ENCODE assay signal across 1 cellular context in the genomic region with DNA sequence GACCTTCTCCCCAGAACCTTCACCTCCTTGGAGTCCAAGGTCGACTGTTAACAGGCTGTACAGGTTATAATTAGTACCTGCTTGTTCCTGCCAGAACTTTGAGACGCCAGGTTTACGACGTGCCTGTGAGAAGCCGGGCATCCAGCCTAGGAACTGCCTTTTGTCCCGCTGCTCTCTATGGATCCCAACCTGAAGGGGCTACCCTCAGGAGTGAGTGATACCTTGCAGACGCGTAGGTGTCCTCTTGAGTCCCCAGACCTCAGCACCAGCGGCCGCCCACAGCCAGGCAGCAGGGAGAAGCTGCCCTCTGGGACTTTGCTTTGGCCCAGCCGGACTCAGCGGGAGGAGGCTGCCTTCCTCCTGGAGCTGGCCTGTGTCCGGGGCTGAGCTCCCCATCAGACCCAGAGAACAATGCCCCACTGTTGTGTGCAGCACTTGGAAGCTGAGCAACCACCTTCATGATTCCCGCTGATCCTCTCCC.
TF ChIP-seq lines count a peak whose summit lies in the region.

No MANE protein-coding gene starts in this region.

TF ChIP-seq in HepG2, 621 proteins besides CTCF, POLR2A, EP300 and RAD21 (continued from another document and continues in another):
- TF ChIP-seq, protein P1, sequence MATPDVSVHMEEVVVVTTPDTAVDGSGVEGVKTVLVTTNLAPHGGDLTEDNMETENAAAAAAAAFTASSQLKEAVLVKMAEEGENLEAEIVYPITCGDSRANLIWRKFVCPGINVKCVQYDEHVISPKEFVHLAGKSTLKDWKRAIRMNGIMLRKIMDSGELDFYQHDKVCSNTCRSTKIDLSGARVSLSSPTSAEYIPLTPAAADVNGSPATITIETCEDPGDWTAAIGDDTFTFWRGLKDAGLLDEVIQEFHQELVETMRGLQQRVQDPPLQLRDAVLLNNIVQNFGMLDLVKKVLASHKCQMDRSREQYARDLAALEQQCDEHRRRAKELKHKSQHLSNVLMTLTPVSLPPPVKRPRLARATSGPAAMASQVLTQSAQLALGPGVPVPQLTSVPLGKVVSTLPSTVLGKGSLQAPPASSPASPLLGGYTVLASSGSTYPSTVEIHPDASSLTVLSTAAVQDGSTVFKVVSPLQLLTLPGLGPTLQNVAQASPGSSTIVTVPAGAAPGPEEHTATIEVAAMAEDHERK (CRISPR knock-in tag; IDR thresholded peaks at IDR 0.05; ENCODE audit: low read depth), result no peak
- TF ChIP-seq RFX1 (IDR thresholded peaks at IDR 0.05) (no peak), ZNF224 (CRISPR knock-in tag; IDR thresholded peaks at IDR 0.05) (no peak), ZNF282 (IDR thresholded peaks at IDR 0.05; ENCODE audit: partially characterized antibody) (no peak), ZNF775 (CRISPR knock-in tag; IDR thresholded peaks at IDR 0.05; ENCODE audit: borderline replicate concordance) (no peak), NPAS2 (CRISPR knock-in tag; IDR thresholded peaks at IDR 0.05; ENCODE audit: borderline replicate concordance) (no peak), ZNF776 (CRISPR knock-in tag; IDR thresholded peaks at IDR 0.05) (no peak), DMAP1 (CRISPR knock-in tag; IDR thresholded peaks at IDR 0.05) (no peak), NFIC (IDR thresholded peaks at IDR 0.05; ENCODE audit: low read length) (no peak), CEBPG (CRISPR knock-in tag; IDR thresholded peaks at IDR 0.05) (no peak), POLR2G (IDR thresholded peaks at IDR 0.05; ENCODE audit: low read depth, low read length) (no peak), RBFOX2 (IDR thresholded peaks at IDR 0.05; ENCODE audit: low read depth, low read length) (0 out of 2 replicates have a peak, but pooled peaks have one; percentile 30), ZNF292 (CRISPR knock-in tag; IDR thresholded peaks at IDR 0.05; ENCODE audit: borderline replicate concordance, low read depth) (peak; percentile 79; the same call in 1 of the 2 replicates), ZSCAN9 (CRISPR knock-in tag; IDR thresholded peaks at IDR 0.05; ENCODE audit: borderline replicate concordance) (no peak), HNRNPK (IDR thresholded peaks at IDR 0.05; ENCODE audit: low read depth, low read length, poor library complexity, severe bottlenecking) (no peak), ADNP (CRISPR knock-in tag; IDR thresholded peaks at IDR 0.05) (0 out of 2 replicates have a peak, but pooled peaks have one; percentile 55), ZNF12 (CRISPR knock-in tag; IDR thresholded peaks at IDR 0.05) (no peak), MTA1 (CRISPR knock-in tag; IDR thresholded peaks at IDR 0.05; ENCODE audit: borderline replicate concordance) (peak; percentile 43; the same call in 1 of the 2 replicates), ARHGAP35 (CRISPR knock-in tag; IDR thresholded peaks at IDR 0.05; ENCODE audit: borderline replicate concordance) (no peak), ZBTB7B (CRISPR knock-in tag; IDR thresholded peaks at IDR 0.05) (no peak), NCOA2 (CRISPR knock-in tag; IDR thresholded peaks at IDR 0.05) (no peak), SOX13 (IDR thresholded peaks at IDR 0.05) (no peak), SOX13 (CRISPR knock-in tag; conservative IDR thresholded peaks at IDR 0.05 in 1 of 2, IDR thresholded peaks at IDR 0.05 in 1 of 2) (peak in 1 of 2 experiments; percentile 46; a peak in 2 of 4 replicates), FIP1L1 (IDR thresholded peaks at IDR 0.05; ENCODE audit: borderline replicate concordance, insufficient read depth, low read depth, low read length) (no peak), ZNF644 (CRISPR knock-in tag; IDR thresholded peaks at IDR 0.05; ENCODE audit: low read depth) (no peak), EEA1 (CRISPR knock-in tag; IDR thresholded peaks at IDR 0.05; ENCODE audit: borderline replicate concordance) (no peak), YY1 (IDR thresholded peaks at IDR 0.05; ENCODE audit: insufficient read depth, insufficient replicate concordance, low read depth, low read length) (no peak), ZNF670 (CRISPR knock-in tag; IDR thresholded peaks at IDR 0.05; ENCODE audit: borderline replicate concordance) (no peak), KDM1A (CRISPR knock-in tag; IDR thresholded peaks at IDR 0.05) (no peak), LCORL (IDR thresholded peaks at IDR 0.05) (no peak), LCORL (CRISPR knock-in tag; IDR thresholded peaks at IDR 0.05) (0 out of 2 replicates have a peak, but pooled peaks have one; percentile 29), ZMYM3 (CRISPR knock-in tag; IDR thresholded peaks at IDR 0.05) (peak; percentile 89), SMAD3 (CRISPR knock-in tag; IDR thresholded peaks at IDR 0.05) (no peak), KDM5B (CRISPR knock-in tag; IDR thresholded peaks at IDR 0.05; ENCODE audit: borderline replicate concordance) (no peak), ZNF460 (CRISPR knock-in tag; IDR thresholded peaks at IDR 0.05; ENCODE audit: borderline replicate concordance) (no peak), HNRNPL (IDR thresholded peaks at IDR 0.05; ENCODE audit: low read depth, low read length) (0 out of 2 replicates have a peak, but pooled peaks have one; percentile 25)
- TF ChIP-seq, protein P2, sequence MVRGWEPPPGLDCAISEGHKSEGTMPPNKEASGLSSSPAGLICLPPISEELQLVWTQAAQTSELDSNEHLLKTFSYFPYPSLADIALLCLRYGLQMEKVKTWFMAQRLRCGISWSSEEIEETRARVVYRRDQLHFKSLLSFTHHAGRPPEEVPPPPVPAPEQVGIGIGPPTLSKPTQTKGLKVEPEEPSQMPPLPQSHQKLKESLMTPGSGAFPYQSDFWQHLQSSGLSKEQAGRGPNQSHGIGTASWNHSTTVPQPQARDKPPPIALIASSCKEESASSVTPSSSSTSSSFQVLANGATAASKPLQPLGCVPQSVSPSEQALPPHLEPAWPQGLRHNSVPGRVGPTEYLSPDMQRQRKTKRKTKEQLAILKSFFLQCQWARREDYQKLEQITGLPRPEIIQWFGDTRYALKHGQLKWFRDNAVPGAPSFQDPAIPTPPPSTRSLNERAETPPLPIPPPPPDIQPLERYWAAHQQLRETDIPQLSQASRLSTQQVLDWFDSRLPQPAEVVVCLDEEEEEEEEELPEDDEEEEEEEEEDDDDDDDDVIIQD (CRISPR knock-in tag; IDR thresholded peaks at IDR 0.05; ENCODE audit: low read depth), result 0 out of 2 replicates have a peak, but pooled peaks have one; percentile 21
- TF ChIP-seq, protein P3, sequence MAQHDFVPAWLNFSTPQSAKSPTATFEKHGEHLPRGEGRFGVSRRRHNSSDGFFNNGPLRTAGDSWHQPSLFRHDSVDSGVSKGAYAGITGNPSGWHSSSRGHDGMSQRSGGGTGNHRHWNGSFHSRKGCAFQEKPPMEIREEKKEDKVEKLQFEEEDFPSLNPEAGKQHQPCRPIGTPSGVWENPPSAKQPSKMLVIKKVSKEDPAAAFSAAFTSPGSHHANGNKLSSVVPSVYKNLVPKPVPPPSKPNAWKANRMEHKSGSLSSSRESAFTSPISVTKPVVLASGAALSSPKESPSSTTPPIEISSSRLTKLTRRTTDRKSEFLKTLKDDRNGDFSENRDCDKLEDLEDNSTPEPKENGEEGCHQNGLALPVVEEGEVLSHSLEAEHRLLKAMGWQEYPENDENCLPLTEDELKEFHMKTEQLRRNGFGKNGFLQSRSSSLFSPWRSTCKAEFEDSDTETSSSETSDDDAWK (CRISPR knock-in tag; IDR thresholded peaks at IDR 0.05), result no peak
- TF ChIP-seq, protein P4, sequence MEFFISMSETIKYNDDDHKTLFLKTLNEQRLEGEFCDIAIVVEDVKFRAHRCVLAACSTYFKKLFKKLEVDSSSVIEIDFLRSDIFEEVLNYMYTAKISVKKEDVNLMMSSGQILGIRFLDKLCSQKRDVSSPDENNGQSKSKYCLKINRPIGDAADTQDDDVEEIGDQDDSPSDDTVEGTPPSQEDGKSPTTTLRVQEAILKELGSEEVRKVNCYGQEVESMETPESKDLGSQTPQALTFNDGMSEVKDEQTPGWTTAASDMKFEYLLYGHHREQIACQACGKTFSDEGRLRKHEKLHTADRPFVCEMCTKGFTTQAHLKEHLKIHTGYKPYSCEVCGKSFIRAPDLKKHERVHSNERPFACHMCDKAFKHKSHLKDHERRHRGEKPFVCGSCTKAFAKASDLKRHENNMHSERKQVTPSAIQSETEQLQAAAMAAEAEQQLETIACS (CRISPR knock-in tag; IDR thresholded peaks at IDR 0.05), result no peak
- TF ChIP-seq, protein P5, sequence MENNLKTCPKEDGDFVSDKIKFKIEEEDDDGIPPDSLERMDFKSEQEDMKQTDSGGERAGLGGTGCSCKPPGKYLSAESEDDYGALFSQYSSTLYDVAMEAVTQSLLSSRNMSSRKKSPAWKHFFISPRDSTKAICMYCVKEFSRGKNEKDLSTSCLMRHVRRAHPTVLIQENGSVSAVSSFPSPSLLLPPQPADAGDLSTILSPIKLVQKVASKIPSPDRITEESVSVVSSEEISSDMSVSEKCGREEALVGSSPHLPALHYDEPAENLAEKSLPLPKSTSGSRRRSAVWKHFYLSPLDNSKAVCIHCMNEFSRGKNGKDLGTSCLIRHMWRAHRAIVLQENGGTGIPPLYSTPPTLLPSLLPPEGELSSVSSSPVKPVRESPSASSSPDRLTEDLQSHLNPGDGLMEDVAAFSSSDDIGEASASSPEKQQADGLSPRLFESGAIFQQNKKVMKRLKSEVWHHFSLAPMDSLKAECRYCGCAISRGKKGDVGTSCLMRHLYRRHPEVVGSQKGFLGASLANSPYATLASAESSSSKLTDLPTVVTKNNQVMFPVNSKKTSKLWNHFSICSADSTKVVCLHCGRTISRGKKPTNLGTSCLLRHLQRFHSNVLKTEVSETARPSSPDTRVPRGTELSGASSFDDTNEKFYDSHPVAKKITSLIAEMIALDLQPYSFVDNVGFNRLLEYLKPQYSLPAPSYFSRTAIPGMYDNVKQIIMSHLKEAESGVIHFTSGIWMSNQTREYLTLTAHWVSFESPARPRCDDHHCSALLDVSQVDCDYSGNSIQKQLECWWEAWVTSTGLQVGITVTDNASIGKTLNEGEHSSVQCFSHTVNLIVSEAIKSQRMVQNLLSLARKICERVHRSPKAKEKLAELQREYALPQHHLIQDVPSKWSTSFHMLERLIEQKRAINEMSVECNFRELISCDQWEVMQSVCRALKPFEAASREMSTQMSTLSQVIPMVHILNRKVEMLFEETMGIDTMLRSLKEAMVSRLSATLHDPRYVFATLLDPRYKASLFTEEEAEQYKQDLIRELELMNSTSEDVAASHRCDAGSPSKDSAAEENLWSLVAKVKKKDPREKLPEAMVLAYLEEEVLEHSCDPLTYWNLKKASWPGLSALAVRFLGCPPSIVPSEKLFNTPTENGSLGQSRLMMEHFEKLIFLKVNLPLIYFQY (CRISPR knock-in tag; IDR thresholded peaks at IDR 0.05; ENCODE audit: borderline replicate concordance), result no peak
- TF ChIP-seq, protein P6, sequence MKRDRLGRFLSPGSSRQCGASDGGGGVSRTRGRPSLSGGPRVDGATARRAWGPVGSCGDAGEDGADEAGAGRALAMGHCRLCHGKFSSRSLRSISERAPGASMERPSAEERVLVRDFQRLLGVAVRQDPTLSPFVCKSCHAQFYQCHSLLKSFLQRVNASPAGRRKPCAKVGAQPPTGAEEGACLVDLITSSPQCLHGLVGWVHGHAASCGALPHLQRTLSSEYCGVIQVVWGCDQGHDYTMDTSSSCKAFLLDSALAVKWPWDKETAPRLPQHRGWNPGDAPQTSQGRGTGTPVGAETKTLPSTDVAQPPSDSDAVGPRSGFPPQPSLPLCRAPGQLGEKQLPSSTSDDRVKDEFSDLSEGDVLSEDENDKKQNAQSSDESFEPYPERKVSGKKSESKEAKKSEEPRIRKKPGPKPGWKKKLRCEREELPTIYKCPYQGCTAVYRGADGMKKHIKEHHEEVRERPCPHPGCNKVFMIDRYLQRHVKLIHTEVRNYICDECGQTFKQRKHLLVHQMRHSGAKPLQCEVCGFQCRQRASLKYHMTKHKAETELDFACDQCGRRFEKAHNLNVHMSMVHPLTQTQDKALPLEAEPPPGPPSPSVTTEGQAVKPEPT (CRISPR knock-in tag; IDR thresholded peaks at IDR 0.05; ENCODE audit: low read depth), result no peak
- TF ChIP-seq, protein P7, sequence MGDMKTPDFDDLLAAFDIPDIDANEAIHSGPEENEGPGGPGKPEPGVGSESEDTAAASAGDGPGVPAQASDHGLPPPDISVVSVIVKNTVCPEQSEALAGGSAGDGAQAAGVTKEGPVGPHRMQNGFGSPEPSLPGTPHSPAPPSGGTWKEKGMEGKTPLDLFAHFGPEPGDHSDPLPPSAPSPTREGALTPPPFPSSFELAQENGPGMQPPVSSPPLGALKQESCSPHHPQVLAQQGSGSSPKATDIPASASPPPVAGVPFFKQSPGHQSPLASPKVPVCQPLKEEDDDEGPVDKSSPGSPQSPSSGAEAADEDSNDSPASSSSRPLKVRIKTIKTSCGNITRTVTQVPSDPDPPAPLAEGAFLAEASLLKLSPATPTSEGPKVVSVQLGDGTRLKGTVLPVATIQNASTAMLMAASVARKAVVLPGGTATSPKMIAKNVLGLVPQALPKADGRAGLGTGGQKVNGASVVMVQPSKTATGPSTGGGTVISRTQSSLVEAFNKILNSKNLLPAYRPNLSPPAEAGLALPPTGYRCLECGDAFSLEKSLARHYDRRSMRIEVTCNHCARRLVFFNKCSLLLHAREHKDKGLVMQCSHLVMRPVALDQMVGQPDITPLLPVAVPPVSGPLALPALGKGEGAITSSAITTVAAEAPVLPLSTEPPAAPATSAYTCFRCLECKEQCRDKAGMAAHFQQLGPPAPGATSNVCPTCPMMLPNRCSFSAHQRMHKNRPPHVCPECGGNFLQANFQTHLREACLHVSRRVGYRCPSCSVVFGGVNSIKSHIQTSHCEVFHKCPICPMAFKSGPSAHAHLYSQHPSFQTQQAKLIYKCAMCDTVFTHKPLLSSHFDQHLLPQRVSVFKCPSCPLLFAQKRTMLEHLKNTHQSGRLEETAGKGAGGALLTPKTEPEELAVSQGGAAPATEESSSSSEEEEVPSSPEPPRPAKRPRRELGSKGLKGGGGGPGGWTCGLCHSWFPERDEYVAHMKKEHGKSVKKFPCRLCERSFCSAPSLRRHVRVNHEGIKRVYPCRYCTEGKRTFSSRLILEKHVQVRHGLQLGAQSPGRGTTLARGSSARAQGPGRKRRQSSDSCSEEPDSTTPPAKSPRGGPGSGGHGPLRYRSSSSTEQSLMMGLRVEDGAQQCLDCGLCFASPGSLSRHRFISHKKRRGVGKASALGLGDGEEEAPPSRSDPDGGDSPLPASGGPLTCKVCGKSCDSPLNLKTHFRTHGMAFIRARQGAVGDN (CRISPR knock-in tag; IDR thresholded peaks at IDR 0.05), result peak; percentile 70
- TF ChIP-seq, protein P8, sequence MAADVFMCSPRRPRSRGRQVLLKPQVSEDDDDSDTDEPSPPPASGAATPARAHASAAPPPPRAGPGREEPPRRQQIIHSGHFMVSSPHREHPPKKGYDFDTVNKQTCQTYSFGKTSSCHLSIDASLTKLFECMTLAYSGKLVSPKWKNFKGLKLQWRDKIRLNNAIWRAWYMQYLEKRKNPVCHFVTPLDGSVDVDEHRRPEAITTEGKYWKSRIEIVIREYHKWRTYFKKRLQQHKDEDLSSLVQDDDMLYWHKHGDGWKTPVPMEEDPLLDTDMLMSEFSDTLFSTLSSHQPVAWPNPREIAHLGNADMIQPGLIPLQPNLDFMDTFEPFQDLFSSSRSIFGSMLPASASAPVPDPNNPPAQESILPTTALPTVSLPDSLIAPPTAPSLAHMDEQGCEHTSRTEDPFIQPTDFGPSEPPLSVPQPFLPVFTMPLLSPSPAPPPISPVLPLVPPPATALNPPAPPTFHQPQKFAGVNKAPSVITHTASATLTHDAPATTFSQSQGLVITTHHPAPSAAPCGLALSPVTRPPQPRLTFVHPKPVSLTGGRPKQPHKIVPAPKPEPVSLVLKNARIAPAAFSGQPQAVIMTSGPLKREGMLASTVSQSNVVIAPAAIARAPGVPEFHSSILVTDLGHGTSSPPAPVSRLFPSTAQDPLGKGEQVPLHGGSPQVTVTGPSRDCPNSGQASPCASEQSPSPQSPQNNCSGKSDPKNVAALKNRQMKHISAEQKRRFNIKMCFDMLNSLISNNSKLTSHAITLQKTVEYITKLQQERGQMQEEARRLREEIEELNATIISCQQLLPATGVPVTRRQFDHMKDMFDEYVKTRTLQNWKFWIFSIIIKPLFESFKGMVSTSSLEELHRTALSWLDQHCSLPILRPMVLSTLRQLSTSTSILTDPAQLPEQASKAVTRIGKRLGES (CRISPR knock-in tag; IDR thresholded peaks at IDR 0.05; ENCODE audit: borderline replicate concordance), result no peak
